8 cellular contexts compared by ENCODE assay signal in the genomic region with DNA sequence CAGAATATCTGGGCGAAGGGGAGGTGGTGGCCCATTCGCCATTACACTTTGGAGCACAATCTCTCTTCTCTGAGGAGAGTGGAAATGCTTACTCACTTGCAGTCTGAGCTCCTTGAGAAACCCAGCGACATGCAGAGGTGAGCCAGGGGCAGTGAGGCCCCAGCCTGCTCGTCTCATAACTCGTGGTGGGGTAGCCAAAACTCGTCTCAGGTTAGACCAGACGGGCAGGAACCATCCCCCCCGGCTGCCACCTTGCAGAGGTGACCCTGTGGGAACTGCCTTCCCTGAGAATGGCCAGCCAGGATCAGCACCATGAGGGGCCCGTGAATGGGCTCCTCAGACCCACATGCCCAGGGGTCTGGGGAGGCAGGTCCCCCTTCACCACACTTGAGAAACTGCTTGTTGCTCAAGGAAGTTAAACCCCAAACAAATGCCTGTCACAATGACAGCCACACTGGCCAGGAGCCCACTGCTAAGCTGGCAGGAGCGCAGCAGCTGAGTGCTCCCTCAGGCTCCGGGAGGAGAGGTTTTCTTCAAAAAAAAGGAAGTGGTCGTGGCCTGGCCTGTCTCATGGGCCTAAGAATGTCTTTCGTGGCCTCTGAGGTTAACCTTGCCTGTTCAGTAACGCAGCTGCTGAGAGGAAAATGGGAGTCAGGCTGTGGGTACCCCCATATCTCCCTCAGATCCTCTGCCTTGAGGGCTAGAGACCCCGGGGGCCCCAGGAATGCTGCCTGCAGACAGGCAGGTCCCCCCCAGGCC. TPM values are rescaled to one million over a fixed set of nuclear protein-coding genes. Genes with fewer than 3 reads are reported as not detected.
DNase-seq lines count a peak whose midpoint lies in the region; ATAC-seq lines count a peak whose summit lies in the region.

No MANE protein-coding gene starts in this region.

- peaks cover 5% of the 10 kb centered on the region for H3K27me3 Mint-ChIP-seq in activated CD4-positive, alpha-beta memory T cell treated with anti-CD3 and anti-CD28 coated beads for 36 hours

- H3K4me2 ChIP-seq in Karpas-422 (ENCODE audit: low read depth, low read length, poor library complexity, severe bottlenecking), result peak overlapping the region; percentile 65

- peak overlapping the region; percentile 26; the same call in 1 of the 2 replicates for H3K4me3 ChIP-seq in Karpas-422 (ENCODE audit: low read length)

- H3K79me2 ChIP-seq in Karpas-422 (ENCODE audit: low read length), result no peaks in the 10 kb centered on the region

- H3K36me3 Mint-ChIP-seq in activated CD4-positive, alpha-beta memory T cell treated with anti-CD3 and anti-CD28 coated beads for 36 hours, result peaks cover 3% of the 10 kb centered on the region

- H3K27ac ChIP-seq in Karpas-422 (ENCODE audit: low read length), result peak overlapping the region; percentile 82

- DNase-seq in Karpas-422 (peak; percentile 89), cerebellar cortex (ENCODE audit: low spot score) (peak; percentile 47), myocyte (ENCODE audit: low read depth) (peak; percentile 82), NCI-H510A treated with DMSO at 0.1 percent for 48 hours (lab: John Stamatoyannopoulos, UW) (no peak)
- DNase-seq in activated CD4-positive, alpha-beta memory T cell treated with anti-CD3 and anti-CD28 coated beads for 36 hours, result no peak
- no peak for DNase-seq in activated CD8-positive, alpha-beta memory T cell treated with anti-CD3 and anti-CD28 coated beads, Interleukin-2, amount 50 U/mL, for 4 hours

- POLR2A ChIA-PET in activated CD4-positive, alpha-beta memory T cell treated with anti-CD3 and anti-CD28 coated beads for 36 hours (lab: Charles Lee), result interaction anchor here (0.7 kb wide), 1 partner anchor 58 kb away, joined by 3 read pairs; no protein-coding TSS in a partner anchor

- H3K4me1 Mint-ChIP-seq in activated CD4-positive, alpha-beta memory T cell treated with anti-CD3 and anti-CD28 coated beads for 36 hours (ENCODE audit: low read depth), result no peaks in the 10 kb centered on the region

- H4K20me1 ChIP-seq in Karpas-422 (ENCODE audit: insufficient read depth, low read depth, low read length), result no peaks in the 10 kb centered on the region

- H3K9ac ChIP-seq in Karpas-422 (ENCODE audit: low read length), result peak overlapping the region; percentile 61

- H3K4me3 Mint-ChIP-seq in activated CD4-positive, alpha-beta memory T cell treated with anti-CD3 and anti-CD28 coated beads for 36 hours, result no peak overlapping the region

- H3K27ac Mint-ChIP-seq in activated CD4-positive, alpha-beta memory T cell treated with anti-CD3 and anti-CD28 coated beads for 36 hours, result no peak overlapping the region

- no peaks in the 10 kb centered on the region for H3K36me3 ChIP-seq in Karpas-422 (ENCODE audit: insufficient read depth, low read length)

- peaks cover 53% of the 10 kb centered on the region for H3K4me1 ChIP-seq in Karpas-422 (ENCODE audit: low read length)

- H3K9me3 Mint-ChIP-seq in activated CD4-positive, alpha-beta memory T cell treated with anti-CD3 and anti-CD28 coated beads for 36 hours, result no peaks in the 10 kb centered on the region

- H3K9me3 ChIP-seq in Karpas-422 (ENCODE audit: low read length), result no peaks in the 10 kb centered on the region

- no peaks in the 10 kb centered on the region for H3K27me3 ChIP-seq in Karpas-422 (ENCODE audit: low read length)

- no peak overlapping the region for H2AFZ ChIP-seq in Karpas-422 (ENCODE audit: low read length)

- intact Hi-C loops in activated CD4-positive, alpha-beta memory T cell treated with anti-CD3 and anti-CD28 coated beads for 36 hours (cut with micrococcal nuclease), result no loop called here

- CTCF ChIA-PET in activated CD4-positive, alpha-beta memory T cell treated with anti-CD3 and anti-CD28 coated beads for 36 hours (lab: Charles Lee), result no interaction called here

- ATAC-seq in GM18909 (IDR thresholded peaks at IDR 0.05; ENCODE audit: poor library complexity, unreplicated experiment) (peak; percentile 52), HG02970 (IDR thresholded peaks at IDR 0.05; ENCODE audit: low FRiP score, unreplicated experiment) (no peak)

- no peaks in the 10 kb centered on the region for H3K9me2 ChIP-seq in Karpas-422 (replicated peaks; ENCODE audit: insufficient read depth, low read length)

RNA-seq across cellular contexts. Expression of a gene that starts 9.2 kb away (rescaled TPM):
- total RNA-seq in Karpas-422 (2014; rRNA removed; shearing (Covaris generic); ENCODE audit: low replicate concordance), result 69.0 and 145 TPM in 2 replicates
- total RNA-seq in myocyte, result 2.7 and 3.2 TPM in 2 replicates
- 8.4 TPM for polyA plus RNA-seq in myocyte (2012)
- total RNA-seq in activated CD4-positive, alpha-beta memory T cell treated with anti-CD3 and anti-CD28 coated beads for 36 hours, result 1 to 10 TPM; 1.9 to 3.1 TPM

Comparison
In these comparisons a context has a peak if more than half of its experiments do, and no peak if none do; other contexts are left out.
1. DNase-seq: peak in Karpas-422 (single experiment), cerebellar cortex (single experiment) and myocyte (single experiment); none in activated CD4-positive, alpha-beta memory T cell treated with anti-CD3 and anti-CD28 coated beads for 36 hours (single experiment), activated CD8-positive, alpha-beta memory T cell treated with anti-CD3 and anti-CD28 coated beads, Interleukin-2, amount 50 U/mL, for 4 hours (single experiment) and NCI-H510A treated with DMSO at 0.1 percent for 48 hours (single experiment).
2. RNA of a gene that starts 9.2 kb away (total RNA-seq): 69.0 to 145 TPM in Karpas-422; 2.7 to 3.2 TPM in myocyte and 1.9 to 3.1 TPM in activated CD4-positive, alpha-beta memory T cell treated with anti-CD3 and anti-CD28 coated beads for 36 hours; every median in the first group is over 10 times any median in the second.